8 cellular contexts compared by ENCODE assay signal in genomic region chr7:106112972-106113421, GRCh38. TPM values are rescaled to one million over a fixed set of nuclear protein-coding genes. Genes with fewer than 3 reads are reported as not detected.
A peak's percentile ranks its signal among the peaks of the same experiment; 100 is the strongest.
DNase-seq lines count a peak whose midpoint lies in the region; ATAC-seq and TF ChIP-seq lines count a peak whose summit lies in the region.

No MANE protein-coding gene starts in this region.

- intact Hi-C loops in CD4-positive, alpha-beta T cell (cut with DNase I, micrococcal nuclease), result loop anchor here (5.0 kb wide), 4 partner anchors 56 to 1059 kb away; partner anchors contain the start of genes ATXN7L1 (in 2 of the 2) and RINT1 (in 1 of the 2)
- intact Hi-C loops in dendritic cell treated with granulocyte-macrophage colony-stimulating factor and Interleukin-4, amounts not matched to agents 40 ng/mL and 50 ng/mL, for 4 days (cut with micrococcal nuclease), result loop anchor here (10.0 kb wide), 1 partner anchor 48 kb away; no protein-coding TSS in a partner anchor

- CTCF ChIA-PET in CD4-positive, alpha-beta T cell (lab: Charles Lee), result interaction anchor here (1.4 to 2.5 kb wide), 3 partner anchors 10 to 42 kb away, joined by 4 to 8 read pairs (median 4); no protein-coding TSS in a partner anchor

- POLR2A ChIA-PET in CD4-positive, alpha-beta T cell (lab: Charles Lee), result interaction anchor here (0.8 to 10.6 kb wide), 24 partner anchors 8 to 1132 kb away, joined by 3 to 149 read pairs (median 4); partner anchors contain the start of genes CCDC71L, HBP1, KMT2E and NAMPT

- no peaks in the 10 kb centered on the region for H3K27me3 Mint-ChIP-seq in CD4-positive, alpha-beta T cell
- H3K27me3 Mint-ChIP-seq in dendritic cell treated with granulocyte-macrophage colony-stimulating factor and Interleukin-4, amounts not matched to agents 40 ng/mL and 50 ng/mL, for 4 days, result no peaks in the 10 kb centered on the region

- peak overlapping the region; percentile 94 for H3K4me3 Mint-ChIP-seq in CD4-positive, alpha-beta T cell
- peak overlapping the region; percentile 94 for H3K4me3 Mint-ChIP-seq in dendritic cell treated with granulocyte-macrophage colony-stimulating factor and Interleukin-4, amounts not matched to agents 40 ng/mL and 50 ng/mL, for 4 days

- ATAC-seq in CD4-positive, alpha-beta T cell (ENCODE audit: poor library complexity), result no peak
- no peak for ATAC-seq in GM21367 (IDR thresholded peaks at IDR 0.05; ENCODE audit: unreplicated experiment)

- peaks cover 29% of the 10 kb centered on the region for H3K4me1 ChIP-seq in neuron (ENCODE audit: insufficient read depth, low read length)

- peaks cover 14% of the 10 kb centered on the region for H3K36me3 Mint-ChIP-seq in CD4-positive, alpha-beta T cell (ENCODE audit: low read depth)
- H3K36me3 Mint-ChIP-seq in dendritic cell treated with granulocyte-macrophage colony-stimulating factor and Interleukin-4, amounts not matched to agents 40 ng/mL and 50 ng/mL, for 4 days (ENCODE audit: low read depth), result peaks cover 14% of the 10 kb centered on the region

- no peak for DNase-seq in CD4-positive, alpha-beta T cell
- DNase-seq in LoVo (ENCODE audit: low spot score) (peak; percentile 23), NCI-H128 (lab: John Stamatoyannopoulos, UW; ENCODE audit: unreplicated experiment) (no peak), H4 (ENCODE audit: low spot score) (no peak), dedifferentiated amniotic fluid mesenchymal stem cell (ENCODE audit: extremely low spot score) (no peak)

- peak overlapping the region; percentile 90 for H3K27ac Mint-ChIP-seq in CD4-positive, alpha-beta T cell
- peak overlapping the region; percentile 89 for H3K27ac Mint-ChIP-seq in dendritic cell treated with granulocyte-macrophage colony-stimulating factor and Interleukin-4, amounts not matched to agents 40 ng/mL and 50 ng/mL, for 4 days

- no peaks in the 10 kb centered on the region for H3K9me3 ChIP-seq in CD4-positive, alpha-beta T cell (ENCODE audit: control insufficient read depth, low read length)
- H3K9me3 ChIP-seq in neuron (ENCODE audit: low read length), result no peaks in the 10 kb centered on the region

- H3K27ac ChIP-seq in CD4-positive, alpha-beta T cell (ENCODE audit: low read depth, low read length), result peak overlapping the region; percentile 82

- no peaks in the 10 kb centered on the region for H3K27me3 ChIP-seq in CD4-positive, alpha-beta T cell (ENCODE audit: control insufficient read depth, insufficient read depth, low read length)
- H3K27me3 ChIP-seq in neuron (ENCODE audit: insufficient read depth, low read length), result peaks cover 10% of the 10 kb centered on the region

- H2AFZ ChIP-seq in neuron (ENCODE audit: low read depth, low read length), result peak overlapping the region; percentile 77

- H3K36me3 ChIP-seq in neuron (ENCODE audit: insufficient read depth, low read length), result no peaks in the 10 kb centered on the region

- peak overlapping the region; percentile 99 for H3K4me3 ChIP-seq in neuron (ENCODE audit: low read length)

- no peak for TF ChIP-seq CTCF in CD4-positive, alpha-beta T cell (IDR thresholded peaks at IDR 0.05)

- H3K9me3 Mint-ChIP-seq in CD4-positive, alpha-beta T cell, result no peaks in the 10 kb centered on the region
- H3K9me3 Mint-ChIP-seq in dendritic cell treated with granulocyte-macrophage colony-stimulating factor and Interleukin-4, amounts not matched to agents 40 ng/mL and 50 ng/mL, for 4 days, result no peaks in the 10 kb centered on the region

- H3K4me1 Mint-ChIP-seq in CD4-positive, alpha-beta T cell (ENCODE audit: low read depth), result peaks cover 82% of the 10 kb centered on the region
- peaks cover 28% of the 10 kb centered on the region for H3K4me1 Mint-ChIP-seq in dendritic cell treated with granulocyte-macrophage colony-stimulating factor and Interleukin-4, amounts not matched to agents 40 ng/mL and 50 ng/mL, for 4 days (ENCODE audit: low read depth)

RNA-seq across cellular contexts. Expression of gene SYPL1, which starts 0.9 kb away (rescaled TPM):
- 10 to 100 TPM; 51.2 to 53.1 TPM for total RNA-seq in CD4-positive, alpha-beta T cell
- 57.8 and 65.2 TPM in 2 replicates for total RNA-seq in H4 (2014; rRNA removed; shearing (Covaris generic))
